In genomic region chr18:32358529-32358928, GRCh38 we compare ENCODE assay signal across 2 cellular contexts.
TF ChIP-seq lines count a peak whose summit lies in the region.

No MANE protein-coding gene starts in this region.

TF ChIP-seq in IMR-90, 13 proteins besides CTCF, POLR2A, EP300 and RAD21 (continued from another document):
- no peak for TF ChIP-seq SMC3 (IDR thresholded peaks at IDR 0.05; ENCODE audit: low read depth, low read length)
- no peak for TF ChIP-seq CHD1 (IDR thresholded peaks at IDR 0.05; ENCODE audit: low read depth, low read length)
- no peak for TF ChIP-seq MAFK (IDR thresholded peaks at IDR 0.05; ENCODE audit: low read depth, low read length)
- TF ChIP-seq ELK1 (IDR thresholded peaks at IDR 0.05; ENCODE audit: borderline replicate concordance, low read depth, low read length) = no peak
- no peak for TF ChIP-seq USF2 (IDR thresholded peaks at IDR 0.05; ENCODE audit: low read depth, low read length)
- no peak for TF ChIP-seq RFX5 (IDR thresholded peaks at IDR 0.05; ENCODE audit: low read depth, low read length)
- no peak for TF ChIP-seq BHLHE40 (IDR thresholded peaks at IDR 0.05; ENCODE audit: low read depth, low read length)

TF ChIP-seq in HepG2, 621 proteins besides CTCF, POLR2A, EP300 and RAD21 (continued from another document):
- TF ChIP-seq ZGPAT (CRISPR knock-in tag; IDR thresholded peaks at IDR 0.05) (no peak), HOMEZ (CRISPR knock-in tag; IDR thresholded peaks at IDR 0.05; ENCODE audit: low read depth) (peak; percentile 99), ZFP82 (CRISPR knock-in tag; IDR thresholded peaks at IDR 0.05; ENCODE audit: borderline replicate concordance) (no peak), KLF15 (CRISPR knock-in tag; IDR thresholded peaks at IDR 0.05; ENCODE audit: borderline replicate concordance) (no peak), RARA (CRISPR knock-in tag; IDR thresholded peaks at IDR 0.05) (peak; percentile 47), BCL6 (CRISPR knock-in tag; IDR thresholded peaks at IDR 0.05) (no peak), ZMYM4 (CRISPR knock-in tag; IDR thresholded peaks at IDR 0.05) (0 out of 2 replicates have a peak, but pooled peaks have one; percentile 16), CHCHD3 (CRISPR knock-in tag; IDR thresholded peaks at IDR 0.05) (no peak)
